ENCODE assay signal across 1 cellular context in the genomic region with DNA sequence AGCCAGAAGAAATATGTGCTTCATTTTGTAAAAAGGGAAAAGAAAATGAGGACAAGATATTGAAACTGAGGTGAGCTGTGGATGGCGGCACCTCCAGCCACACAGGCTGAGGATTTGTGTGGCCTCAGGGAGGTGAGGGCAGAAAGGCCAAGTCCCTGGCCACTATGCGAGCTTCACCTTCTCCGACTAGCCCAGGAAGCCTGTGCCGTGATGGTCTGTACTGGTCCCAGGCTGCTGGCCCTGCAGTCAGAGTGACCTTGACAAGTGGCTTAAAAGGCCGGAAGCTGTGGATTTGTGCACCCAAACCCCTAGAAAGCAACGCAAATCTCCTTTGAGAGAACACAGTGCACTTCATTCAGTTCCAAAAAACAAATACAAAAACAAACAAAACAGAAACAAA.
TF ChIP-seq lines count a peak whose summit lies in the region.

No MANE protein-coding gene starts in this region.

TF ChIP-seq in IMR-90, 13 proteins besides CTCF, POLR2A, EP300 and RAD21:
- TF ChIP-seq MAFK (IDR thresholded peaks at IDR 0.05; ENCODE audit: low read depth, low read length) (no peak), CEBPB (IDR thresholded peaks at IDR 0.05; ENCODE audit: low read depth, low read length) (no peak), NFE2L2 (IDR thresholded peaks at IDR 0.05; ENCODE audit: low read depth, low read length) (no peak), RFX5 (IDR thresholded peaks at IDR 0.05; ENCODE audit: low read depth, low read length) (no peak), RCOR1 (IDR thresholded peaks at IDR 0.05; ENCODE audit: insufficient replicate concordance, low read length) (no peak), BHLHE40 (IDR thresholded peaks at IDR 0.05; ENCODE audit: low read depth, low read length) (no peak), FOS (IDR thresholded peaks at IDR 0.05; ENCODE audit: low read depth, low read length) (no peak), CHD1 (IDR thresholded peaks at IDR 0.05; ENCODE audit: low read depth, low read length) (no peak), MXI1 (IDR thresholded peaks at IDR 0.05; ENCODE audit: borderline replicate concordance, low read depth, low read length) (no peak), MAZ (IDR thresholded peaks at IDR 0.05; ENCODE audit: borderline replicate concordance, low read depth, low read length) (no peak), SMC3 (IDR thresholded peaks at IDR 0.05; ENCODE audit: low read depth, low read length) (no peak)
- TF ChIP-seq, protein P1, sequence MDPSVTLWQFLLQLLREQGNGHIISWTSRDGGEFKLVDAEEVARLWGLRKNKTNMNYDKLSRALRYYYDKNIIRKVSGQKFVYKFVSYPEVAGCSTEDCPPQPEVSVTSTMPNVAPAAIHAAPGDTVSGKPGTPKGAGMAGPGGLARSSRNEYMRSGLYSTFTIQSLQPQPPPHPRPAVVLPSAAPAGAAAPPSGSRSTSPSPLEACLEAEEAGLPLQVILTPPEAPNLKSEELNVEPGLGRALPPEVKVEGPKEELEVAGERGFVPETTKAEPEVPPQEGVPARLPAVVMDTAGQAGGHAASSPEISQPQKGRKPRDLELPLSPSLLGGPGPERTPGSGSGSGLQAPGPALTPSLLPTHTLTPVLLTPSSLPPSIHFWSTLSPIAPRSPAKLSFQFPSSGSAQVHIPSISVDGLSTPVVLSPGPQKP (IDR thresholded peaks at IDR 0.05; ENCODE audit: borderline replicate concordance, low read depth, low read length), result no peak
- TF ChIP-seq, protein P2, sequence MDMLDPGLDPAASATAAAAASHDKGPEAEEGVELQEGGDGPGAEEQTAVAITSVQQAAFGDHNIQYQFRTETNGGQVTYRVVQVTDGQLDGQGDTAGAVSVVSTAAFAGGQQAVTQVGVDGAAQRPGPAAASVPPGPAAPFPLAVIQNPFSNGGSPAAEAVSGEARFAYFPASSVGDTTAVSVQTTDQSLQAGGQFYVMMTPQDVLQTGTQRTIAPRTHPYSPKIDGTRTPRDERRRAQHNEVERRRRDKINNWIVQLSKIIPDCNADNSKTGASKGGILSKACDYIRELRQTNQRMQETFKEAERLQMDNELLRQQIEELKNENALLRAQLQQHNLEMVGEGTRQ (IDR thresholded peaks at IDR 0.05; ENCODE audit: low read depth, low read length), result no peak
TF ChIP-seq in IMR-90: peak in this region for 0.
